Comparison of ENCODE assay signal across 8 cellular contexts in genomic region chr14:91354979-91355685, GRCh38.
DNase-seq lines count a peak whose midpoint lies in the region; ATAC-seq and TF ChIP-seq lines count a peak whose summit lies in the region.

No MANE protein-coding gene starts in this region.

- H3K4me1 ChIP-seq in Panc1 (ENCODE audit: control insufficient read depth, insufficient read depth, low read length): peaks cover 17% of the 10 kb centered on the region

- CTCF ChIA-PET in Panc1 (lab: Charles Lee): no interaction called here

- H3K4me1 Mint-ChIP-seq in chondrocyte (ENCODE audit: low read depth): no peaks in the 10 kb centered on the region

- POLR2A ChIA-PET in Panc1 (lab: Charles Lee): no interaction called here

- intact Hi-C loops in Panc1 (cut with micrococcal nuclease; ENCODE audit: unreplicated experiment): no loop called here
- intact Hi-C loops in left ventricle myocardium superior (cut with micrococcal nuclease): no loop called here

- no peaks in the 10 kb centered on the region for H3K27me3 ChIP-seq in Panc1 (ENCODE audit: control insufficient read depth, insufficient read depth, low read length)

- H3K27me3 Mint-ChIP-seq in chondrocyte (ENCODE audit: low read depth): peaks cover 7% of the 10 kb centered on the region

- in situ Hi-C loops in Panc1 (cut with HindIII; ENCODE audit: low pct_unique_long_range_greater_than_20kb, low sequenced_read_pairs): no loop called here

- H3K9me3 Mint-ChIP-seq in chondrocyte (ENCODE audit: low read depth): no peaks in the 10 kb centered on the region

- H3K4me3 ChIP-seq in Panc1 (ENCODE audit: low read depth in 2 of 2, low read length in 2 of 2): no peak overlapping the region

- H3K27ac ChIP-seq in Panc1 (ENCODE audit: low read length): no peak overlapping the region

- BruUV-seq in Panc1 (replicated peaks; lab: Mats Ljungman, UMichigan): no TSS peak

- no peak overlapping the region for H3K27ac Mint-ChIP-seq in chondrocyte (ENCODE audit: unreplicated experiment)

- no peaks in the 10 kb centered on the region for H3K36me3 ChIP-seq in Panc1 (ENCODE audit: control insufficient read depth, insufficient read depth, low read length)

- no peaks in the 10 kb centered on the region for H3K9me3 ChIP-seq in Panc1 (ENCODE audit: control insufficient read depth, insufficient read depth, low read depth, low read length)

- no peak overlapping the region for H3K4me3 Mint-ChIP-seq in chondrocyte (ENCODE audit: unreplicated experiment)

- TF ChIP-seq CTCF in Panc1 (IDR thresholded peaks at IDR 0.05): peak; percentile 68
- peak; percentile 42 for TF ChIP-seq CTCF in chondrocyte (IDR thresholded peaks at IDR 0.05)

- H3K36me3 Mint-ChIP-seq in chondrocyte (ENCODE audit: low read depth): no peaks in the 10 kb centered on the region

- ATAC-seq in GM19351 (IDR thresholded peaks at IDR 0.05; ENCODE audit: unreplicated experiment) (peak; percentile 32), Panc1 (no peak), left ventricle myocardium superior (no peak)

- DNase-seq in 8988T (peak; percentile 56), Panc1 (ENCODE audit: low read depth, low spot score) (no peak), chondrocyte (ENCODE audit: low spot score) (peak; percentile 74), hippocampal formation (lab: John Stamatoyannopoulos, UW) (no peak), left ventricle myocardium superior (no peak)
- DNase-seq in stimulated activated CD4-positive, alpha-beta T cell treated with anti-CD3 and anti-CD28 coated beads, Interleukin-2, amount 100 ng/mL, for 24 hours: peak; percentile 59 to 68
- DNase-seq in central memory CD4-positive, alpha-beta T cell: no peak

Comparison
In these comparisons a context has a peak if more than half of its experiments do, and no peak if none do; other contexts are left out.
1. DNase-seq: peak in 8988T (single experiment), chondrocyte (single experiment) and stimulated activated CD4-positive, alpha-beta T cell treated with anti-CD3 and anti-CD28 coated beads, Interleukin-2, amount 100 ng/mL, for 24 hours (2 of 2); none in Panc1 (single experiment), hippocampal formation (0 of 2), central memory CD4-positive, alpha-beta T cell (single experiment) and left ventricle myocardium superior (single experiment).